ENCODE assay signal across 14 cellular contexts in genomic region chr21:45957986-45958610, GRCh38. TPM values are rescaled to one million over a fixed set of nuclear protein-coding genes. Genes with fewer than 3 reads are reported as not detected.
DNase-seq lines count a peak whose midpoint lies in the region; ATAC-seq and TF ChIP-seq lines count a peak whose summit lies in the region.
"Had no signal": no experiment of that assay in that cellular context is flagged by ENCODE, and none has a peak within 500 bp of the region (broad histone marks: within the 10 kb centered on the region; RNA-seq: fewer than 3 reads in every experiment).

No MANE protein-coding gene starts in this region.

- H3K4me3 ChIP-seq in fibroblast of villous mesenchyme (ENCODE audit: low read depth, low read length) (no peak overlapping the region), upper lobe of right lung (no peak overlapping the region)

- H3K9me3 ChIP-seq in upper lobe of right lung, result no peaks in the 10 kb centered on the region

- POLR2A ChIA-PET in RWPE1 (lab: Yijun Ruan, JAX; ENCODE audit: low non-redundant PET), result no interaction called here

- peaks cover 4% of the 10 kb centered on the region for H3K27me3 ChIP-seq in upper lobe of right lung

- H3K27ac ChIP-seq in RWPE1, result peak overlapping the region; percentile 50
- peak overlapping the region; percentile 66 for H3K27ac ChIP-seq in upper lobe of right lung

- peak; percentile 85 for ATAC-seq in omental fat pad (ENCODE audit: low FRiP score)
- peak; percentile 51 for ATAC-seq in upper lobe of right lung
- ATAC-seq in GM18909 (IDR thresholded peaks at IDR 0.05; ENCODE audit: poor library complexity, unreplicated experiment), result no peak
- ATAC-seq in GM19328 (IDR thresholded peaks at IDR 0.05; ENCODE audit: unreplicated experiment), result no peak
- ATAC-seq: stimulated activated effector memory CD8-positive, alpha-beta T cell treated with anti-CD3 and anti-CD28 coated beads, Interleukin-12 subunit alpha, Interleukin-12 subunit beta, amount 100 ng/mL, for 72 hours had no signal

- DNase-seq in RWPE1 (ENCODE audit: low spot score) (no peak), fibroblast of villous mesenchyme (ENCODE audit: low read depth) (peak; percentile 56), omental fat pad (ENCODE audit: low spot score) (no peak), upper lobe of right lung (no peak), DMS 273 (lab: John Stamatoyannopoulos, UW; ENCODE audit: unreplicated experiment) (no peak)
- DNase-seq: activated naive CD8-positive, alpha-beta T cell treated with anti-CD3 and anti-CD28 coated beads, Interleukin-2, amount 10 ng/mL, durations not matched to agents 7 days and 5 days; glutamatergic neuron; NCI-H1417 treated with DMSO at 0.1 percent for 48 hours; NCI-H524 treated with DMSO at 0.1 percent for 48 hours; occipital lobe; RPMI8226 had no signal

- intact Hi-C loops in upper lobe of right lung (cut with DNase I), result no loop called here

- TF ChIP-seq CTCF in RWPE1 (conservative IDR thresholded peaks at IDR 0.05; ENCODE audit: low read depth) (no peak), fibroblast of villous mesenchyme (IDR thresholded peaks at IDR 0.05; ENCODE audit: insufficient read depth, low read depth, low read length) (no peak), omental fat pad (IDR thresholded peaks at IDR 0.05) (no peak), upper lobe of right lung (IDR thresholded peaks at IDR 0.05) (no peak)

- CTCF ChIA-PET in RWPE1 (lab: Yijun Ruan, JAX), result interaction anchor here (0.7 kb wide), 1 partner anchor 69 kb away, joined by 3 read pairs; no protein-coding TSS in a partner anchor

- no peaks in the 10 kb centered on the region for H3K36me3 ChIP-seq in upper lobe of right lung

- peaks cover 14% of the 10 kb centered on the region for H3K4me1 ChIP-seq in upper lobe of right lung

RNA-seq across cellular contexts. Expression of gene COL6A1, which starts 23.5 kb away (rescaled TPM):
- total RNA-seq in fibroblast of villous mesenchyme (538 and 819 TPM in 2 replicates), omental fat pad (1,000 to 10,000 TPM in 1 of 4 donors, 100 to 1,000 TPM in 3; 410 to 1,024 (median 521) TPM), upper lobe of right lung (175 TPM)

Comparison
In these comparisons a context has a peak if more than half of its experiments do, and no peak if none do; other contexts are left out.
1. ATAC-seq: peak in omental fat pad (single experiment) and upper lobe of right lung (single experiment); none in GM18909 (single experiment) and GM19328 (single experiment).